In the genomic region with DNA sequence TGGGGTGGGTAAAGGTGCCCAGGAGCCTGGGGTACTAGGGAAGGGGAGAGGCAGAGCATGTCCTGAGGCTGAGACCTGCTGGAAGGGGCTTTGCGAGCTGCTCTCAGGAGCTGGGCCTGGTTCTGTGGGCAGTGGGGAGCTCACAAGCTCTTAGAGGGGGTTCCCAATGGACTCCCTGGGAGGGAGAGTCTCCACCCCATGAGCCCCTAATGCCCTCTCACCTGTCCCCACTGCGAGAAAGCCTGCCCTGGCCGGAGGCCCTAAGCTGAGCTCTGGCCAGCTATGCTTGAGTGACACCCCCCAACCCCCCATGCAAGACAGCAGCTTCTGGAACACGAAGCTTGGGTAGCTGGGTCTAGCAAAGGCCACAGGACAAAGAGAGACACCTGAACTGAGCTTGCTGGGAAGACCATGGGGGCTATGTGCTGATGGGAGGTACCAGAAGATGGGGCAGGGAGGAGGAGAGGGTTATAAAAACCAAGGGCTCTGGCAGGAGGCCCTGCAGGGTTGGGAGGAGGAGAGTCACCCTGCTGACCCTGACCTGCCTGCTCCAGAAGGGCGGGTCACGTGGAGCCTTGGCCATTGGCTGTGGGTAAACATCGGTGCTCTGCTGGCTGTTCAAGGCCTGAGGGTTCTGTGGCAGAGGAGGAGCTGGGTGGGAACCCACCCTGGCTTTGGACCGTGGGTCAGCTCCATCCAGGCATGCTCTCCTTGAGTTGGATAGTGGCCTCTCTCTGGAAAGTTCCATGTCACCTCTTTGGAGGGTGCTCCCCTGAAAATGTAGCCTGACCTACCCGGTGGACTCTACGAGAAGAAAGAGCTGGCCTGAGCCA, we compare ENCODE assay signal across 1 cellular context.
TF ChIP-seq lines count a peak whose summit lies in the region.

No MANE protein-coding gene starts in this region.

TF ChIP-seq in HepG2, 621 proteins besides CTCF, POLR2A, EP300 and RAD21 (continued from another document and continues in another):
- TF ChIP-seq, protein P1, sequence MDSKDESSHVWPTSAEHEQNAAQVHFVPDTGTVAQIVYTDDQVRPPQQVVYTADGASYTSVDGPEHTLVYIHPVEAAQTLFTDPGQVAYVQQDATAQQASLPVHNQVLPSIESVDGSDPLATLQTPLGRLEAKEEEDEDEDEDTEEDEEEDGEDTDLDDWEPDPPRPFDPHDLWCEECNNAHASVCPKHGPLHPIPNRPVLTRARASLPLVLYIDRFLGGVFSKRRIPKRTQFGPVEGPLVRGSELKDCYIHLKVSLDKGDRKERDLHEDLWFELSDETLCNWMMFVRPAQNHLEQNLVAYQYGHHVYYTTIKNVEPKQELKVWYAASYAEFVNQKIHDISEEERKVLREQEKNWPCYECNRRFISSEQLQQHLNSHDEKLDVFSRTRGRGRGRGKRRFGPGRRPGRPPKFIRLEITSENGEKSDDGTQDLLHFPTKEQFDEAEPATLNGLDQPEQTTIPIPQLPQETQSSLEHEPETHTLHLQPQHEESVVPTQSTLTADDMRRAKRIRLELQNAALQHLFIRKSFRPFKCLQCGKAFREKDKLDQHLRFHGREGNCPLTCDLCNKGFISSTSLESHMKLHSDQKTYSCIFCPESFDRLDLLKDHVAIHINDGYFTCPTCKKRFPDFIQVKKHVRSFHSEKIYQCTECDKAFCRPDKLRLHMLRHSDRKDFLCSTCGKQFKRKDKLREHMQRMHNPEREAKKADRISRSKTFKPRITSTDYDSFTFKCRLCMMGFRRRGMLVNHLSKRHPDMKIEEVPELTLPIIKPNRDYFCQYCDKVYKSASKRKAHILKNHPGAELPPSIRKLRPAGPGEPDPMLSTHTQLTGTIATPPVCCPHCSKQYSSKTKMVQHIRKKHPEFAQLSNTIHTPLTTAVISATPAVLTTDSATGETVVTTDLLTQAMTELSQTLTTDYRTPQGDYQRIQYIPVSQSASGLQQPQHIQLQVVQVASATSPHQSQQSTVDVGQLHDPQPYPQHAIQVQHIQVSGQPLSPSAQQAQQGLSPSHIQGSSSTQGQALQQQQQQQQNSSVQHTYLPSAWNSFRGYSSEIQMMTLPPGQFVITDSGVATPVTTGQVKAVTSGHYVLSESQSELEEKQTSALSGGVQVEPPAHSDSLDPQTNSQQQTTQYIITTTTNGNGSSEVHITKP (CRISPR knock-in tag; IDR thresholded peaks at IDR 0.05; ENCODE audit: low read depth): peak; percentile 31; the same call in 1 of the 2 replicates
- no peak for TF ChIP-seq ZNF224 (CRISPR knock-in tag; IDR thresholded peaks at IDR 0.05)
- TF ChIP-seq ZNF552 (CRISPR knock-in tag; IDR thresholded peaks at IDR 0.05; ENCODE audit: borderline replicate concordance): no peak
- peak; percentile 94 for TF ChIP-seq NR2F6 (IDR thresholded peaks at IDR 0.05)
- peak; percentile 98 for TF ChIP-seq NR2F6 (CRISPR knock-in tag; IDR thresholded peaks at IDR 0.05)
- TF ChIP-seq, protein P2, sequence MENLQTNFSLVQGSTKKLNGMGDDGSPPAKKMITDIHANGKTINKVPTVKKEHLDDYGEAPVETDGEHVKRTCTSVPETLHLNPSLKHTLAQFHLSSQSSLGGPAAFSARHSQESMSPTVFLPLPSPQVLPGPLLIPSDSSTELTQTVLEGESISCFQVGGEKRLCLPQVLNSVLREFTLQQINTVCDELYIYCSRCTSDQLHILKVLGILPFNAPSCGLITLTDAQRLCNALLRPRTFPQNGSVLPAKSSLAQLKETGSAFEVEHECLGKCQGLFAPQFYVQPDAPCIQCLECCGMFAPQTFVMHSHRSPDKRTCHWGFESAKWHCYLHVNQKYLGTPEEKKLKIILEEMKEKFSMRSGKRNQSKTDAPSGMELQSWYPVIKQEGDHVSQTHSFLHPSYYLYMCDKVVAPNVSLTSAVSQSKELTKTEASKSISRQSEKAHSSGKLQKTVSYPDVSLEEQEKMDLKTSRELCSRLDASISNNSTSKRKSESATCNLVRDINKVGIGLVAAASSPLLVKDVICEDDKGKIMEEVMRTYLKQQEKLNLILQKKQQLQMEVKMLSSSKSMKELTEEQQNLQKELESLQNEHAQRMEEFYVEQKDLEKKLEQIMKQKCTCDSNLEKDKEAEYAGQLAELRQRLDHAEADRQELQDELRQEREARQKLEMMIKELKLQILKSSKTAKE (CRISPR knock-in tag; IDR thresholded peaks at IDR 0.05; ENCODE audit: borderline replicate concordance): peak; percentile 64; the same call in 1 of the 2 replicates
- no peak for TF ChIP-seq ISX (CRISPR knock-in tag; conservative IDR thresholded peaks at IDR 0.05)
- TF ChIP-seq ZNF615 (CRISPR knock-in tag; IDR thresholded peaks at IDR 0.05; ENCODE audit: borderline replicate concordance): no peak
- TF ChIP-seq, protein P3, sequence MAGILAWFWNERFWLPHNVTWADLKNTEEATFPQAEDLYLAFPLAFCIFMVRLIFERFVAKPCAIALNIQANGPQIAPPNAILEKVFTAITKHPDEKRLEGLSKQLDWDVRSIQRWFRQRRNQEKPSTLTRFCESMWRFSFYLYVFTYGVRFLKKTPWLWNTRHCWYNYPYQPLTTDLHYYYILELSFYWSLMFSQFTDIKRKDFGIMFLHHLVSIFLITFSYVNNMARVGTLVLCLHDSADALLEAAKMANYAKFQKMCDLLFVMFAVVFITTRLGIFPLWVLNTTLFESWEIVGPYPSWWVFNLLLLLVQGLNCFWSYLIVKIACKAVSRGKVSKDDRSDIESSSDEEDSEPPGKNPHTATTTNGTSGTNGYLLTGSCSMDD (CRISPR knock-in tag; IDR thresholded peaks at IDR 0.05): no peak
- TF ChIP-seq NPAS2 (CRISPR knock-in tag; IDR thresholded peaks at IDR 0.05; ENCODE audit: borderline replicate concordance): no peak
- TF ChIP-seq, protein P4, sequence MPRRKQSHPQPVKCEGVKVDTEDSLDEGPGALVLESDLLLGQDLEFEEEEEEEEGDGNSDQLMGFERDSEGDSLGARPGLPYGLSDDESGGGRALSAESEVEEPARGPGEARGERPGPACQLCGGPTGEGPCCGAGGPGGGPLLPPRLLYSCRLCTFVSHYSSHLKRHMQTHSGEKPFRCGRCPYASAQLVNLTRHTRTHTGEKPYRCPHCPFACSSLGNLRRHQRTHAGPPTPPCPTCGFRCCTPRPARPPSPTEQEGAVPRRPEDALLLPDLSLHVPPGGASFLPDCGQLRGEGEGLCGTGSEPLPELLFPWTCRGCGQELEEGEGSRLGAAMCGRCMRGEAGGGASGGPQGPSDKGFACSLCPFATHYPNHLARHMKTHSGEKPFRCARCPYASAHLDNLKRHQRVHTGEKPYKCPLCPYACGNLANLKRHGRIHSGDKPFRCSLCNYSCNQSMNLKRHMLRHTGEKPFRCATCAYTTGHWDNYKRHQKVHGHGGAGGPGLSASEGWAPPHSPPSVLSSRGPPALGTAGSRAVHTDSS (CRISPR knock-in tag; conservative IDR thresholded peaks at IDR 0.05): no peak
- TF ChIP-seq, protein P5, sequence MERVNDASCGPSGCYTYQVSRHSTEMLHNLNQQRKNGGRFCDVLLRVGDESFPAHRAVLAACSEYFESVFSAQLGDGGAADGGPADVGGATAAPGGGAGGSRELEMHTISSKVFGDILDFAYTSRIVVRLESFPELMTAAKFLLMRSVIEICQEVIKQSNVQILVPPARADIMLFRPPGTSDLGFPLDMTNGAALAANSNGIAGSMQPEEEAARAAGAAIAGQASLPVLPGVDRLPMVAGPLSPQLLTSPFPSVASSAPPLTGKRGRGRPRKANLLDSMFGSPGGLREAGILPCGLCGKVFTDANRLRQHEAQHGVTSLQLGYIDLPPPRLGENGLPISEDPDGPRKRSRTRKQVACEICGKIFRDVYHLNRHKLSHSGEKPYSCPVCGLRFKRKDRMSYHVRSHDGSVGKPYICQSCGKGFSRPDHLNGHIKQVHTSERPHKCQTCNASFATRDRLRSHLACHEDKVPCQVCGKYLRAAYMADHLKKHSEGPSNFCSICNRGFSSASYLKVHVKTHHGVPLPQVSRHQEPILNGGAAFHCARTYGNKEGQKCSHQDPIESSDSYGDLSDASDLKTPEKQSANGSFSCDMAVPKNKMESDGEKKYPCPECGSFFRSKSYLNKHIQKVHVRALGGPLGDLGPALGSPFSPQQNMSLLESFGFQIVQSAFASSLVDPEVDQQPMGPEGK (CRISPR knock-in tag; IDR thresholded peaks at IDR 0.05): peak; percentile 81
- TF ChIP-seq, protein P6, sequence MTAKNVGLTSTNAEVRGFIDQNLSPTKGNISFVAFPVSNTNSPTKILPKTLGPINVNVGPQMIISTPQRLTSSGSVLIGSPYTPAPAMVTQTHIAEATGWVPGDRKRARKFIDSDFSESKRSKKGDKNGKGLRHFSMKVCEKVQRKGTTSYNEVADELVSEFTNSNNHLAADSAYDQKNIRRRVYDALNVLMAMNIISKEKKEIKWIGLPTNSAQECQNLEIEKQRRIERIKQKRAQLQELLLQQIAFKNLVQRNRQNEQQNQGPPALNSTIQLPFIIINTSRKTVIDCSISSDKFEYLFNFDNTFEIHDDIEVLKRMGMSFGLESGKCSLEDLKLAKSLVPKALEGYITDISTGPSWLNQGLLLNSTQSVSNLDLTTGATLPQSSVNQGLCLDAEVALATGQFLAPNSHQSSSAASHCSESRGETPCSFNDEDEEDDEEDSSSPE (CRISPR knock-in tag; IDR thresholded peaks at IDR 0.05): peak; percentile 55; the same call in 1 of the 2 replicates
- no peak for TF ChIP-seq ZNF772 (CRISPR knock-in tag; IDR thresholded peaks at IDR 0.05)
- TF ChIP-seq ZNF781 (CRISPR knock-in tag; IDR thresholded peaks at IDR 0.05; ENCODE audit: borderline replicate concordance, not compliant biosample characterization): no peak
- TF ChIP-seq, protein P7, sequence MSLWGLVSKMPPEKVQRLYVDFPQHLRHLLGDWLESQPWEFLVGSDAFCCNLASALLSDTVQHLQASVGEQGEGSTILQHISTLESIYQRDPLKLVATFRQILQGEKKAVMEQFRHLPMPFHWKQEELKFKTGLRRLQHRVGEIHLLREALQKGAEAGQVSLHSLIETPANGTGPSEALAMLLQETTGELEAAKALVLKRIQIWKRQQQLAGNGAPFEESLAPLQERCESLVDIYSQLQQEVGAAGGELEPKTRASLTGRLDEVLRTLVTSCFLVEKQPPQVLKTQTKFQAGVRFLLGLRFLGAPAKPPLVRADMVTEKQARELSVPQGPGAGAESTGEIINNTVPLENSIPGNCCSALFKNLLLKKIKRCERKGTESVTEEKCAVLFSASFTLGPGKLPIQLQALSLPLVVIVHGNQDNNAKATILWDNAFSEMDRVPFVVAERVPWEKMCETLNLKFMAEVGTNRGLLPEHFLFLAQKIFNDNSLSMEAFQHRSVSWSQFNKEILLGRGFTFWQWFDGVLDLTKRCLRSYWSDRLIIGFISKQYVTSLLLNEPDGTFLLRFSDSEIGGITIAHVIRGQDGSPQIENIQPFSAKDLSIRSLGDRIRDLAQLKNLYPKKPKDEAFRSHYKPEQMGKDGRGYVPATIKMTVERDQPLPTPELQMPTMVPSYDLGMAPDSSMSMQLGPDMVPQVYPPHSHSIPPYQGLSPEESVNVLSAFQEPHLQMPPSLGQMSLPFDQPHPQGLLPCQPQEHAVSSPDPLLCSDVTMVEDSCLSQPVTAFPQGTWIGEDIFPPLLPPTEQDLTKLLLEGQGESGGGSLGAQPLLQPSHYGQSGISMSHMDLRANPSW (CRISPR knock-in tag; IDR thresholded peaks at IDR 0.05; ENCODE audit: borderline replicate concordance): no peak
- no peak for TF ChIP-seq ZNF550 (CRISPR knock-in tag; IDR thresholded peaks at IDR 0.05; ENCODE audit: borderline replicate concordance)
- TF ChIP-seq MBD4 (IDR thresholded peaks at IDR 0.05; ENCODE audit: borderline replicate concordance, low read length): no peak
- no peak for TF ChIP-seq ZNF543 (CRISPR knock-in tag; IDR thresholded peaks at IDR 0.05)
- TF ChIP-seq, protein P8, sequence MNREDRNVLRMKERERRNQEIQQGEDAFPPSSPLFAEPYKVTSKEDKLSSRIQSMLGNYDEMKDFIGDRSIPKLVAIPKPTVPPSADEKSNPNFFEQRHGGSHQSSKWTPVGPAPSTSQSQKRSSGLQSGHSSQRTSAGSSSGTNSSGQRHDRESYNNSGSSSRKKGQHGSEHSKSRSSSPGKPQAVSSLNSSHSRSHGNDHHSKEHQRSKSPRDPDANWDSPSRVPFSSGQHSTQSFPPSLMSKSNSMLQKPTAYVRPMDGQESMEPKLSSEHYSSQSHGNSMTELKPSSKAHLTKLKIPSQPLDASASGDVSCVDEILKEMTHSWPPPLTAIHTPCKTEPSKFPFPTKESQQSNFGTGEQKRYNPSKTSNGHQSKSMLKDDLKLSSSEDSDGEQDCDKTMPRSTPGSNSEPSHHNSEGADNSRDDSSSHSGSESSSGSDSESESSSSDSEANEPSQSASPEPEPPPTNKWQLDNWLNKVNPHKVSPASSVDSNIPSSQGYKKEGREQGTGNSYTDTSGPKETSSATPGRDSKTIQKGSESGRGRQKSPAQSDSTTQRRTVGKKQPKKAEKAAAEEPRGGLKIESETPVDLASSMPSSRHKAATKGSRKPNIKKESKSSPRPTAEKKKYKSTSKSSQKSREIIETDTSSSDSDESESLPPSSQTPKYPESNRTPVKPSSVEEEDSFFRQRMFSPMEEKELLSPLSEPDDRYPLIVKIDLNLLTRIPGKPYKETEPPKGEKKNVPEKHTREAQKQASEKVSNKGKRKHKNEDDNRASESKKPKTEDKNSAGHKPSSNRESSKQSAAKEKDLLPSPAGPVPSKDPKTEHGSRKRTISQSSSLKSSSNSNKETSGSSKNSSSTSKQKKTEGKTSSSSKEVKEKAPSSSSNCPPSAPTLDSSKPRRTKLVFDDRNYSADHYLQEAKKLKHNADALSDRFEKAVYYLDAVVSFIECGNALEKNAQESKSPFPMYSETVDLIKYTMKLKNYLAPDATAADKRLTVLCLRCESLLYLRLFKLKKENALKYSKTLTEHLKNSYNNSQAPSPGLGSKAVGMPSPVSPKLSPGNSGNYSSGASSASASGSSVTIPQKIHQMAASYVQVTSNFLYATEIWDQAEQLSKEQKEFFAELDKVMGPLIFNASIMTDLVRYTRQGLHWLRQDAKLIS (CRISPR knock-in tag; IDR thresholded peaks at IDR 0.05): no peak
- TF ChIP-seq, protein P9, sequence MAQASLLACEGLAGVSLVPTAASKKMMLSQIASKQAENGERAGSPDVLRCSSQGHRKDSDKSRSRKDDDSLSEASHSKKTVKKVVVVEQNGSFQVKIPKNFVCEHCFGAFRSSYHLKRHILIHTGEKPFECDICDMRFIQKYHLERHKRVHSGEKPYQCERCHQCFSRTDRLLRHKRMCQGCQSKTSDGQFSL (CRISPR knock-in tag; IDR thresholded peaks at IDR 0.05): no peak
- no peak for TF ChIP-seq ZNF12 (CRISPR knock-in tag; IDR thresholded peaks at IDR 0.05)
- TF ChIP-seq, protein P10, sequence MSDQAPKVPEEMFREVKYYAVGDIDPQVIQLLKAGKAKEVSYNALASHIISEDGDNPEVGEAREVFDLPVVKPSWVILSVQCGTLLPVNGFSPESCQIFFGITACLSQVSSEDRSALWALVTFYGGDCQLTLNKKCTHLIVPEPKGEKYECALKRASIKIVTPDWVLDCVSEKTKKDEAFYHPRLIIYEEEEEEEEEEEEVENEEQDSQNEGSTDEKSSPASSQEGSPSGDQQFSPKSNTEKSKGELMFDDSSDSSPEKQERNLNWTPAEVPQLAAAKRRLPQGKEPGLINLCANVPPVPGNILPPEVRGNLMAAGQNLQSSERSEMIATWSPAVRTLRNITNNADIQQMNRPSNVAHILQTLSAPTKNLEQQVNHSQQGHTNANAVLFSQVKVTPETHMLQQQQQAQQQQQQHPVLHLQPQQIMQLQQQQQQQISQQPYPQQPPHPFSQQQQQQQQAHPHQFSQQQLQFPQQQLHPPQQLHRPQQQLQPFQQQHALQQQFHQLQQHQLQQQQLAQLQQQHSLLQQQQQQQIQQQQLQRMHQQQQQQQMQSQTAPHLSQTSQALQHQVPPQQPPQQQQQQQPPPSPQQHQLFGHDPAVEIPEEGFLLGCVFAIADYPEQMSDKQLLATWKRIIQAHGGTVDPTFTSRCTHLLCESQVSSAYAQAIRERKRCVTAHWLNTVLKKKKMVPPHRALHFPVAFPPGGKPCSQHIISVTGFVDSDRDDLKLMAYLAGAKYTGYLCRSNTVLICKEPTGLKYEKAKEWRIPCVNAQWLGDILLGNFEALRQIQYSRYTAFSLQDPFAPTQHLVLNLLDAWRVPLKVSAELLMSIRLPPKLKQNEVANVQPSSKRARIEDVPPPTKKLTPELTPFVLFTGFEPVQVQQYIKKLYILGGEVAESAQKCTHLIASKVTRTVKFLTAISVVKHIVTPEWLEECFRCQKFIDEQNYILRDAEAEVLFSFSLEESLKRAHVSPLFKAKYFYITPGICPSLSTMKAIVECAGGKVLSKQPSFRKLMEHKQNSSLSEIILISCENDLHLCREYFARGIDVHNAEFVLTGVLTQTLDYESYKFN (CRISPR knock-in tag; conservative IDR thresholded peaks at IDR 0.05): peak; percentile 84
- peak; percentile 68 for TF ChIP-seq TEAD3 (CRISPR knock-in tag; optimal IDR thresholded peaks at IDR 0.05; ENCODE audit: borderline replicate concordance)
- TF ChIP-seq RORA (CRISPR knock-in tag; IDR thresholded peaks at IDR 0.05): no peak
- TF ChIP-seq EZH2 (conservative IDR thresholded peaks at IDR 0.05; ENCODE audit: low read depth, low read length): no peak
